In the genomic region with DNA sequence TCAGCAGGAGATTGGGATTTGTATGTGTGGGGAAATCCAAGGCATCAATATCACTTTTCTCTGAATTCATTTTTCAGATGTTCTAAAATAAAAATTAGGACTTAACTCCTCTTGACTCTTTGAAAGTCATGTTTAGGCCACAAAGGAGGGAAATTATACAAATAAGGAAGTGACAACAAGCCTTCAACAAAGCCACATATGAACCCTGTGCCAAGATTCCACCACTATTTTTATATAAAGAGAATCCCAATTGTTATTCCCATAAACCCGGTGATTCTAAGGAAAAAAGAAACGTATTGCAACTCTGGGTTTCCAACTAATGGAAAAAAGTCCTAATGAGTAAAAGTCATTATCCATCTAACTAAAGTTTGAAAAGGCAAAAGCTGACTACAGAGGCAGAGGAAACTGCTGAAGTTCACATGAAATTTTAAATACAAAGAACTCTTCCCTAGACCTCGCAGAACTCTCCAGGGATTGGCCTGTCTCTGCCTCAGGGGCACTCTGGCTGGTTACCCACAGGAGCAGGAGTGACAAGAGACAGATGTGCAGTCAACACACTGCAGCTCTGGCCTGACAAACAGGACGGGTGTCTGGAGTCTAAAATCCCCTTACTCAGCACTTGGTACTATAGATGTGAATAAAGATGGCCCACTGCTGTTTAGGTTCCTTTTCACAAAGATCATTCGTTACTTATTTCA, we compare ENCODE assay signal across 11 cellular contexts. TPM values are rescaled to one million over a fixed set of nuclear protein-coding genes. Genes with fewer than 3 reads are reported as not detected.
DNase-seq lines count a peak whose midpoint lies in the region; ATAC-seq and TF ChIP-seq lines count a peak whose summit lies in the region.
"Had no signal": no experiment of that assay in that cellular context is flagged by ENCODE, and none has a peak within 500 bp of the region (broad histone marks: within the 10 kb centered on the region; RNA-seq: fewer than 3 reads in every experiment).

No MANE protein-coding gene starts in this region.

- peaks cover 27% of the 10 kb centered on the region for H3K36me3 Mint-ChIP-seq in activated naive CD8-positive, alpha-beta T cell treated with anti-CD3 and anti-CD28 coated beads, Interleukin-2, amount 50 U/mL, for 24 hours (ENCODE audit: low read depth)

- WGBS in heart right ventricle, 2 donors: 45 to 50% methylated on average over 5 of the region's 5 CpGs
- 52% methylated on average over 3 of the region's 5 CpGs for WGBS in mesenchymal stem cell
- 56% methylated on average over 5 of the region's 5 CpGs for WGBS in urinary bladder

- DNase-seq in heart right ventricle (no peak), right atrium auricular region (ENCODE audit: low spot score) (no peak), mesenchymal stem cell (peak; percentile 53), NCI-H146 (lab: John Stamatoyannopoulos, UW) (no peak), amygdala (lab: John Stamatoyannopoulos, UW) (no peak)
- DNase-seq in activated naive CD8-positive, alpha-beta T cell treated with anti-CD3 and anti-CD28 coated beads, Interleukin-2, amount 50 U/mL, for 24 hours: no peak
- DNase-seq: activated naive CD4-positive, alpha-beta T cell treated with anti-CD3 and anti-CD28 coated beads, Interleukin-2, amount 50 U/mL, for 16 hours; COR-L47; NCI-H1694 treated with DMSO at 0.1 percent for 48 hours had no signal

- no peak overlapping the region for H2BK120ac ChIP-seq in mesenchymal stem cell (ENCODE audit: low read depth, low read length)

- H4K91ac ChIP-seq in mesenchymal stem cell (ENCODE audit: low read length): no peak overlapping the region

- H2AFZ ChIP-seq in mesenchymal stem cell (ENCODE audit: low read depth, low read length): no peak overlapping the region

- no peak overlapping the region for H3K18ac ChIP-seq in mesenchymal stem cell (ENCODE audit: low read depth in 1 of 2, low read length in 2 of 2)

- H3K4me2 ChIP-seq in mesenchymal stem cell (ENCODE audit: low read length, poor library complexity, severe bottlenecking): no peak overlapping the region

- H3K9me3 Mint-ChIP-seq in activated naive CD8-positive, alpha-beta T cell treated with anti-CD3 and anti-CD28 coated beads, Interleukin-2, amount 50 U/mL, for 24 hours: no peaks in the 10 kb centered on the region

- H3K36me3 ChIP-seq in heart right ventricle (peaks cover 0 to 55% (median 6%) of the 10 kb centered on the region in 9 donors), right atrium auricular region (peaks cover 3% of the 10 kb centered on the region), mesenchymal stem cell (ENCODE audit: control insufficient read depth in 1 of 2, insufficient read depth in 2 of 2, low read depth in 1 of 2, low read length in 2 of 2) (peaks cover 18 to 75% of the 10 kb centered on the region in 2 experiments), urinary bladder (ENCODE audit: insufficient read depth) (no peaks in the 10 kb centered on the region)

- peak overlapping the region; percentile 73 for H3K27ac Mint-ChIP-seq in activated naive CD8-positive, alpha-beta T cell treated with anti-CD3 and anti-CD28 coated beads, Interleukin-2, amount 50 U/mL, for 24 hours

- H3K27ac ChIP-seq in heart right ventricle: peak overlapping the region in 7 of 10 donors; percentile 9 to 85 (median 39)
- peak overlapping the region in 1 of 2 donors; percentile 32 for H3K27ac ChIP-seq in right atrium auricular region
- peak overlapping the region; percentile 68 for H3K27ac ChIP-seq in mesenchymal stem cell (ENCODE audit: low read length, poor library complexity, severe bottlenecking)
- peak overlapping the region; percentile 51 for H3K27ac ChIP-seq in urinary bladder (ENCODE audit: low read depth)

- no peak overlapping the region for H2BK12ac ChIP-seq in mesenchymal stem cell (ENCODE audit: low read length in 2 of 2)

- H3K9me3 ChIP-seq in heart right ventricle (no peaks in the 10 kb centered on the region), right atrium auricular region (no peaks in the 10 kb centered on the region), mesenchymal stem cell (ENCODE audit: control insufficient read depth, low read length) (no peaks in the 10 kb centered on the region)

- peak in 5 of 8 donors; percentile 33 to 57 (median 41) for ATAC-seq in heart right ventricle
- no peak for ATAC-seq in activated naive CD8-positive, alpha-beta T cell treated with anti-CD3 and anti-CD28 coated beads, Interleukin-2, amount 50 U/mL, for 24 hours
- no peak for ATAC-seq in HG02571 (IDR thresholded peaks at IDR 0.05; ENCODE audit: unreplicated experiment)

- peak overlapping the region; percentile 19 for H4K8ac ChIP-seq in mesenchymal stem cell (ENCODE audit: low read length)

- no peak overlapping the region for H3K4ac ChIP-seq in mesenchymal stem cell (ENCODE audit: low read depth in 1 of 2, low read length in 2 of 2)

- intact Hi-C loops in heart right ventricle (cut with DNase I): no loop called here

- H3K14ac ChIP-seq in mesenchymal stem cell (ENCODE audit: low read length in 2 of 2): no peak overlapping the region

- H3K4me1 Mint-ChIP-seq in activated naive CD8-positive, alpha-beta T cell treated with anti-CD3 and anti-CD28 coated beads, Interleukin-2, amount 50 U/mL, for 24 hours: peaks cover 42% of the 10 kb centered on the region

- H3K27me3 Mint-ChIP-seq in activated naive CD8-positive, alpha-beta T cell treated with anti-CD3 and anti-CD28 coated beads, Interleukin-2, amount 50 U/mL, for 24 hours: no peaks in the 10 kb centered on the region

- no peak overlapping the region for H3K23ac ChIP-seq in mesenchymal stem cell (ENCODE audit: low read length in 2 of 2)

- H3K27me3 ChIP-seq in heart right ventricle: no peaks in the 10 kb centered on the region
- no peaks in the 10 kb centered on the region for H3K27me3 ChIP-seq in right atrium auricular region
- H3K27me3 ChIP-seq in mesenchymal stem cell (ENCODE audit: control insufficient read depth in 1 of 2, insufficient read depth in 1 of 2, low read length in 2 of 2): no peaks in the 10 kb centered on the region

- H3K4me3 ChIP-seq in heart right ventricle (no peak overlapping the region), right atrium auricular region (no peak overlapping the region), mesenchymal stem cell (ENCODE audit: insufficient read depth in 1 of 2, low read depth in 1 of 2, low read length in 2 of 2) (no peak overlapping the region), urinary bladder (ENCODE audit: low read depth, low read length) (no peak overlapping the region)

- no peak overlapping the region for H2BK15ac ChIP-seq in mesenchymal stem cell (ENCODE audit: low read depth, poor library complexity, severe bottlenecking)

- H3K4me3 Mint-ChIP-seq in activated naive CD8-positive, alpha-beta T cell treated with anti-CD3 and anti-CD28 coated beads, Interleukin-2, amount 50 U/mL, for 24 hours: no peak overlapping the region

- TF ChIP-seq CTCF in heart right ventricle (IDR thresholded peaks at IDR 0.05) (no peak), right atrium auricular region (IDR thresholded peaks at IDR 0.05) (no peak)

- H3K4me1 ChIP-seq in heart right ventricle: peaks cover 0 to 56% (median 36%) of the 10 kb centered on the region in 9 donors
- peaks cover 0 to 43% of the 10 kb centered on the region in 2 donors for H3K4me1 ChIP-seq in right atrium auricular region
- H3K4me1 ChIP-seq in mesenchymal stem cell (ENCODE audit: control insufficient read depth, insufficient read depth, low read depth, low read length): peaks cover 11% of the 10 kb centered on the region
- no peaks in the 10 kb centered on the region for H3K4me1 ChIP-seq in urinary bladder (ENCODE audit: insufficient read depth)

- H2BK5ac ChIP-seq in mesenchymal stem cell (ENCODE audit: low read depth, low read length, poor library complexity, severe bottlenecking): no peak overlapping the region

- peak overlapping the region; percentile 69 for H3K9ac ChIP-seq in mesenchymal stem cell (ENCODE audit: low read length)

- H2AK5ac ChIP-seq in mesenchymal stem cell (ENCODE audit: low read length, severe bottlenecking): peak overlapping the region; percentile 76

- H3K79me1 ChIP-seq in mesenchymal stem cell (replicated peaks; ENCODE audit: low read length, poor library complexity, severe bottlenecking): peaks cover 28% of the 10 kb centered on the region

RNA-seq across cellular contexts. Expression of a gene that starts 11.5 kb away (rescaled TPM):
- 10 to 100 TPM in 8 of 10 donors, 1 to 10 TPM in 2; 9.7 to 21.2 (median 13.3) TPM for total RNA-seq in heart right ventricle
- 10 to 100 TPM in 1 of 2 donors, 1 to 10 TPM in 1; 8.9 to 34.4 TPM for polyA plus RNA-seq in heart right ventricle
- total RNA-seq in right atrium auricular region: 10 to 100 TPM; 16.2 to 26.4 TPM
- polyA plus RNA-seq in mesenchymal stem cell (2013, experiment 1 of 2): 65.6 TPM
- 62.1 TPM for polyA plus RNA-seq in mesenchymal stem cell (2013, experiment 2 of 2)
- total RNA-seq in urinary bladder: 30.5 TPM
- 29.8 TPM for polyA plus RNA-seq in urinary bladder

Comparison
In these comparisons a context has a peak if more than half of its experiments do, and no peak if none do; other contexts are left out.
1. ATAC-seq: peak in heart right ventricle (5 of 8); none in activated naive CD8-positive, alpha-beta T cell treated with anti-CD3 and anti-CD28 coated beads, Interleukin-2, amount 50 U/mL, for 24 hours (single experiment) and HG02571 (single experiment).